34 cellular contexts compared by ENCODE assay signal in genomic region chr11:66586136-66586535, GRCh38. TPM values are rescaled to one million over a fixed set of nuclear protein-coding genes. Genes with fewer than 3 reads are reported as not detected.
"Had no signal": no experiment of that assay in that cellular context is flagged by ENCODE, and none has a peak within 500 bp of the region (broad histone marks: within the 10 kb centered on the region; RNA-seq: fewer than 3 reads in every experiment).

No MANE protein-coding gene starts in this region.

- H3K4me3 ChIP-seq: pancreas, psoas muscle, skin epidermis, smooth muscle cell, spleen, suprapubic skin, testis, tibial artery, transverse colon, upper lobe of right lung, uterus had no signal

- H3K4me1 ChIP-seq: pancreas, psoas muscle, spleen, suprapubic skin, testis, tibial artery, transverse colon, upper lobe of right lung, uterus had no signal

- H3K4me1 Mint-ChIP-seq: naive thymus-derived CD4-positive, alpha-beta T cell; neural crest cell; stimulated activated memory B cell treated with anti-CD40 and anti-IgM and Interleukin-4, amounts not matched to agents 10 μg/mL and 1 μg/mL and 100 μg/mL, for 72 hours had no signal

- H3K27me3 Mint-ChIP-seq: naive thymus-derived CD4-positive, alpha-beta T cell; natural killer cell treated with Interleukin-12 subunit alpha and Interleukin-12 subunit beta and Interleukin-15 and Interleukin-18, amount 100 ng/mL, for 72 hours; stimulated activated memory B cell treated with anti-CD40 and anti-IgM and Interleukin-4, amounts not matched to agents 10 μg/mL and 1 μg/mL and 100 μg/mL, for 72 hours; stimulated activated naive CD8-positive, alpha-beta T cell treated with anti-CD3 and anti-CD28 coated beads, Interleukin-15, amount 100 ng/mL, for 72 hours; type B pancreatic cell had no signal

- H3K27ac Mint-ChIP-seq: naive thymus-derived CD4-positive, alpha-beta T cell; natural killer cell treated with Interleukin-12 subunit alpha and Interleukin-12 subunit beta and Interleukin-15 and Interleukin-18, amount 100 ng/mL, for 72 hours; nephron progenitor cell; stimulated activated memory B cell treated with anti-CD40 and anti-IgM and Interleukin-4, amounts not matched to agents 10 μg/mL and 1 μg/mL and 100 μg/mL, for 72 hours; type B pancreatic cell had no signal

- H3K36me3 Mint-ChIP-seq: natural killer cell treated with Interleukin-12 subunit alpha and Interleukin-12 subunit beta and Interleukin-15 and Interleukin-18, amount 100 ng/mL, for 72 hours; stimulated activated memory B cell treated with anti-CD40 and anti-IgM and Interleukin-4, amounts not matched to agents 10 μg/mL and 1 μg/mL and 100 μg/mL, for 72 hours; type B pancreatic cell had no signal

- H3K27me3 ChIP-seq: pancreas, spleen, suprapubic skin, testis, tibial artery, transverse colon, upper lobe of right lung, uterus had no signal

- H3K4me2 ChIP-seq: smooth muscle cell had no signal

- H3K4me3 Mint-ChIP-seq: naive thymus-derived CD4-positive, alpha-beta T cell; natural killer cell treated with Interleukin-12 subunit alpha and Interleukin-12 subunit beta and Interleukin-15 and Interleukin-18, amount 100 ng/mL, for 72 hours; nephron progenitor cell; neural crest cell; stimulated activated memory B cell treated with anti-CD40 and anti-IgM and Interleukin-4, amounts not matched to agents 10 μg/mL and 1 μg/mL and 100 μg/mL, for 72 hours; stimulated activated naive CD8-positive, alpha-beta T cell treated with anti-CD3 and anti-CD28 coated beads, Interleukin-15, amount 100 ng/mL, for 72 hours; type B pancreatic cell had no signal

- H3K9me3 ChIP-seq: neutrophil, pancreas, psoas muscle, suprapubic skin, testis, tibial artery, transverse colon, upper lobe of right lung, uterus had no signal

- H3K36me3 ChIP-seq: neutrophil, pancreas, spleen, suprapubic skin, tibial artery, transverse colon, upper lobe of right lung, uterus had no signal

- H3K27ac ChIP-seq: neutrophil, pancreas, psoas muscle, skin epidermis, spleen, suprapubic skin, testis, tibial artery, transverse colon, upper lobe of right lung, uterus had no signal

- ATAC-seq: naive thymus-derived CD4-positive, alpha-beta T cell; natural killer cell treated with Interleukin-12 subunit alpha and Interleukin-12 subunit beta and Interleukin-15 and Interleukin-18, amount 100 ng/mL, for 72 hours; pancreas; psoas muscle; right cardiac atrium; sciatic nerve; stimulated activated memory B cell treated with anti-CD40 and anti-IgM and Interleukin-4, amounts not matched to agents 10 μg/mL and 1 μg/mL and 100 μg/mL, for 72 hours; stimulated activated naive CD8-positive, alpha-beta T cell treated with anti-CD3 and anti-CD28 coated beads, Interleukin-15, amount 100 ng/mL, for 72 hours; stimulated activated naive CD8-positive, alpha-beta T cell treated with anti-CD3 and anti-CD28 coated beads, Interleukin-15, Interleukin-2, amounts not matched to agents 100 U/mL and 50 U/mL, for 24 hours; upper lobe of right lung had no signal

- FAIRE-seq: pancreas had no signal

- DNase-seq: naive thymus-derived CD4-positive, alpha-beta T cell; nephron progenitor cell; nucleus accumbens; pancreas; psoas muscle; right cardiac atrium; spleen; stimulated activated CD4-positive, alpha-beta T cell treated with anti-CD3 and anti-CD28 coated beads, Interleukin-12 subunit alpha, Interleukin-12 subunit beta, amount 100 ng/mL, for 4 hours; stimulated activated CD4-positive, alpha-beta T cell treated with anti-CD3 and anti-CD28 coated beads, Interleukin-1b, Interleukin-23, amount 100 ng/mL, for 48 hours; stimulated activated CD4-positive, alpha-beta T cell treated with anti-CD3 and anti-CD28 coated beads, Interleukin-4, amount 100 ng/mL, for 1 hour; stimulated activated CD4-positive, alpha-beta T cell treated with anti-CD3 and anti-CD28 coated beads, Interleukin-4, amount 100 ng/mL, for 4 hours; stimulated activated CD8-positive, alpha-beta memory T cell treated with anti-CD3 and anti-CD28 coated beads, Interleukin-4, amount 100 ng/mL, for 48 hours; stimulated activated naive CD4-positive, alpha-beta T cell; stimulated activated naive CD8-positive, alpha-beta T cell treated with anti-CD3 and anti-CD28 coated beads, Interleukin-15, amount 100 ng/mL, for 72 hours; stimulated activated naive CD8-positive, alpha-beta T cell treated with anti-CD3 and anti-CD28 coated beads, Interleukin-15, Interleukin-2, amounts not matched to agents 100 U/mL and 50 U/mL, for 24 hours; substantia nigra; testis; tibial artery; transverse colon; upper lobe of right lung; uterus had no signal

RNA-seq across cellular contexts. Expression of gene CCDC87, which starts 6.7 kb away (rescaled TPM):
- total RNA-seq: natural killer cell treated with Interleukin-12 subunit alpha and Interleukin-12 subunit beta and Interleukin-15 and Interleukin-18, amount 100 ng/mL, for 72 hours; urinary bladder had no signal
- polyA plus RNA-seq: naive thymus-derived CD4-positive, alpha-beta T cell had no signal

RNA-seq across cellular contexts. Expression of gene CTSF, which starts 17.7 kb away (rescaled TPM):
- total RNA-seq: neural crest cell, osteocyte had no signal

RNA-seq across cellular contexts. Expression of gene ACTN3, which starts 39.4 kb away (rescaled TPM):
- total RNA-seq: omental fat pad, renal cortical epithelial cell, smooth muscle cell, suprapubic skin, transverse colon, upper lobe of right lung, urinary bladder had no signal
- polyA plus RNA-seq: naive thymus-derived CD4-positive, alpha-beta T cell had no signal
